ENCODE assay signal across 8 cellular contexts in genomic region chr11:76233936-76234703, GRCh38.
A peak's percentile ranks its signal among the peaks of the same experiment; 100 is the strongest.
DNase-seq lines count a peak whose midpoint lies in the region; ATAC-seq and TF ChIP-seq lines count a peak whose summit lies in the region.

No MANE protein-coding gene starts in this region.

- peaks cover 43% of the 10 kb centered on the region for H3K4me1 Mint-ChIP-seq in T-helper 2 cell treated with Interferon-gamma antibody and Interleukin-4, amounts not matched to agents 5 μg/mL and 100 μg/mL, for 36 hours (ENCODE audit: low read depth)

- peak overlapping the region; percentile 86 to 94 for H3K4me3 ChIP-seq in muscle layer of colon (ENCODE audit: low read depth in 1 of 2, low read length in 2 of 2)

- peak; percentile 29 for ATAC-seq in HG03066 (IDR thresholded peaks at IDR 0.05; ENCODE audit: low read depth, unreplicated experiment)

- no peaks in the 10 kb centered on the region for H3K9me3 ChIP-seq in muscle layer of colon (ENCODE audit: low read length)

- DNase-seq in GM10266 (ENCODE audit: extremely low spot score) (peak; percentile 70), erythroblast (lab: John Stamatoyannopoulos, UW) (peak; percentile 74 to 82), NCI-H146 (lab: John Stamatoyannopoulos, UW) (no peak), NCI-H2196 (lab: John Stamatoyannopoulos, UW; ENCODE audit: unreplicated experiment) (no peak)
- DNase-seq in T-helper 2 cell treated with Interferon-gamma antibody and Interleukin-4, amounts not matched to agents 5 μg/mL and 100 μg/mL, for 36 hours (ENCODE audit: low spot score) = no peak
- no peak for DNase-seq in activated CD4-positive, CD25-positive, alpha-beta regulatory T cell treated with anti-CD3 and anti-CD28 coated beads, Interleukin-2, amount 50 U/mL, for 72 hours

- H3K36me3 Mint-ChIP-seq in T-helper 2 cell treated with Interferon-gamma antibody and Interleukin-4, amounts not matched to agents 5 μg/mL and 100 μg/mL, for 36 hours (ENCODE audit: low read depth) = no peaks in the 10 kb centered on the region

- TF ChIP-seq CTCF in GM10266 (IDR thresholded peaks at IDR 0.05; ENCODE audit: control insufficient read depth, insufficient read depth, low read depth, missing control alignments) = no peak

- no peak for TF ChIP-seq POLR2A in erythroblast (IDR thresholded peaks at IDR 0.05; ENCODE audit: low read length)

- H3K4me1 ChIP-seq in muscle layer of colon (ENCODE audit: insufficient read depth, low read length) = peaks cover 11% of the 10 kb centered on the region

- no peaks in the 10 kb centered on the region for H3K27me3 ChIP-seq in muscle layer of colon (ENCODE audit: control insufficient read depth in 1 of 2, insufficient read depth in 2 of 2, low read length in 2 of 2)

- H3K9me3 Mint-ChIP-seq in T-helper 2 cell treated with Interferon-gamma antibody and Interleukin-4, amounts not matched to agents 5 μg/mL and 100 μg/mL, for 36 hours = no peaks in the 10 kb centered on the region

- peak overlapping the region; percentile 94 for H3K27ac ChIP-seq in muscle layer of colon (ENCODE audit: low read depth, low read length)

- peak overlapping the region; percentile 86 for H3K4me3 Mint-ChIP-seq in T-helper 2 cell treated with Interferon-gamma antibody and Interleukin-4, amounts not matched to agents 5 μg/mL and 100 μg/mL, for 36 hours

- peaks cover 31% of the 10 kb centered on the region for H3K27me3 Mint-ChIP-seq in T-helper 2 cell treated with Interferon-gamma antibody and Interleukin-4, amounts not matched to agents 5 μg/mL and 100 μg/mL, for 36 hours (ENCODE audit: low read depth)

- H3K36me3 ChIP-seq in muscle layer of colon (ENCODE audit: insufficient read depth, low read length) = no peaks in the 10 kb centered on the region

- peak overlapping the region; percentile 68 for H3K9ac ChIP-seq in muscle layer of colon (ENCODE audit: low read length)

- H3K27ac Mint-ChIP-seq in T-helper 2 cell treated with Interferon-gamma antibody and Interleukin-4, amounts not matched to agents 5 μg/mL and 100 μg/mL, for 36 hours = peak overlapping the region; percentile 92

Comparison
In these comparisons a context has a peak if more than half of its experiments do, and no peak if none do; other contexts are left out.
1. DNase-seq: peak in GM10266 (single experiment) and erythroblast (2 of 2); none in T-helper 2 cell treated with Interferon-gamma antibody and Interleukin-4, amounts not matched to agents 5 μg/mL and 100 μg/mL, for 36 hours (single experiment), NCI-H146 (single experiment), NCI-H2196 (single experiment) and activated CD4-positive, CD25-positive, alpha-beta regulatory T cell treated with anti-CD3 and anti-CD28 coated beads, Interleukin-2, amount 50 U/mL, for 72 hours (single experiment).